Comparison of ENCODE assay signal across 8 cellular contexts in genomic region chr1:227131193-227131592, GRCh38.
A peak's percentile ranks its signal among the peaks of the same experiment; 100 is the strongest.
DNase-seq lines count a peak whose midpoint lies in the region; ATAC-seq and TF ChIP-seq lines count a peak whose summit lies in the region.

No MANE protein-coding gene starts in this region.

- peaks cover 19 to 21% of the 10 kb centered on the region in 2 donors for H3K27me3 Mint-ChIP-seq in effector memory CD8-positive, alpha-beta T cell

- TF ChIP-seq CTCF in GM20000 (IDR thresholded peaks at IDR 0.05; ENCODE audit: extremely low read depth, missing control alignments) (no peak), SU-DHL-6 (IDR thresholded peaks at IDR 0.05; ENCODE audit: insufficient read depth, low read length, poor library complexity, severe bottlenecking) (peak; percentile 36), hepatocyte (IDR thresholded peaks at IDR 0.05; ENCODE audit: poor library complexity) (peak; percentile 35)

- H3K4me3 ChIP-seq in SU-DHL-6 (ENCODE audit: insufficient read depth, low read length, poor library complexity, severe bottlenecking) (no peak overlapping the region), hepatocyte (no peak overlapping the region)

- no peaks in the 10 kb centered on the region for H3K36me3 ChIP-seq in SU-DHL-6 (ENCODE audit: low read length)
- no peaks in the 10 kb centered on the region for H3K36me3 ChIP-seq in hepatocyte (replicated peaks; ENCODE audit: insufficient read depth, low read depth)

- H3K9me2 ChIP-seq in SU-DHL-6 (replicated peaks; ENCODE audit: insufficient read depth, low read length) (no peaks in the 10 kb centered on the region), hepatocyte (replicated peaks; ENCODE audit: insufficient read depth) (no peaks in the 10 kb centered on the region)

- ATAC-seq in effector memory CD8-positive, alpha-beta T cell (replicated peaks), result no peak

- H3K9me3 Mint-ChIP-seq in effector memory CD8-positive, alpha-beta T cell, result no peaks in the 10 kb centered on the region

- H3K4me3 Mint-ChIP-seq in effector memory CD8-positive, alpha-beta T cell, result no peak overlapping the region

- no peaks in the 10 kb centered on the region for H3K36me3 Mint-ChIP-seq in effector memory CD8-positive, alpha-beta T cell (ENCODE audit: insufficient read depth)

- peak; percentile 54 for DNase-seq in ACHN
- DNase-seq in GM20000 (ENCODE audit: low spot score), result peak; percentile 33
- DNase-seq in hepatocyte (ENCODE audit: low spot score), result peak; percentile 22
- DNase-seq in effector memory CD8-positive, alpha-beta T cell, result no peak
- no peak for DNase-seq in posterior cingulate gyrus
- DNase-seq in NCI-H2029 treated with DMSO at 0.1 percent for 48 hours (lab: John Stamatoyannopoulos, UW), result no peak
- no peak for DNase-seq in cerebellar nuclear complex (lab: John Stamatoyannopoulos, UW)

- in situ Hi-C loops in ACHN (cut with HindIII; ENCODE audit: low pct_ligation_motif_present, low pct_unique_long_range_greater_than_20kb, low sequenced_read_pairs), result loop anchor here (25.0 kb wide), 1 partner anchor 306 kb away; no protein-coding TSS in a partner anchor

- no peaks in the 10 kb centered on the region for H3K4me1 Mint-ChIP-seq in effector memory CD8-positive, alpha-beta T cell (ENCODE audit: low read depth in 2 of 2)

- H2AFZ ChIP-seq in SU-DHL-6 (ENCODE audit: low read depth, low read length, severe bottlenecking) (no peak overlapping the region), hepatocyte (no peak overlapping the region)

- H4K20me1 ChIP-seq in SU-DHL-6 (ENCODE audit: low read depth, low read length), result no peaks in the 10 kb centered on the region
- H4K20me1 ChIP-seq in hepatocyte (ENCODE audit: insufficient read depth, poor library complexity, severe bottlenecking), result no peaks in the 10 kb centered on the region

- intact Hi-C loops in posterior cingulate gyrus (cut with DNase I), result loop anchor here (10.0 kb wide), 1 partner anchor 194 kb away; no protein-coding TSS in a partner anchor

- H3K27ac Mint-ChIP-seq in effector memory CD8-positive, alpha-beta T cell, result no peak overlapping the region

- no peaks in the 10 kb centered on the region for H3K27me3 ChIP-seq in SU-DHL-6 (ENCODE audit: low read length)
- no peaks in the 10 kb centered on the region for H3K27me3 ChIP-seq in hepatocyte

- no peak overlapping the region for H3K9ac ChIP-seq in SU-DHL-6 (ENCODE audit: low read length)

- H3K9me3 ChIP-seq in SU-DHL-6 (ENCODE audit: insufficient read depth, low read length) (no peaks in the 10 kb centered on the region), hepatocyte (ENCODE audit: low read depth) (no peaks in the 10 kb centered on the region)

- H3K4me2 ChIP-seq in SU-DHL-6 (ENCODE audit: low read depth, low read length, poor library complexity, severe bottlenecking) (no peak overlapping the region), hepatocyte (no peak overlapping the region)

- H3F3A ChIP-seq in SU-DHL-6 (ENCODE audit: insufficient read depth), result no peaks in the 10 kb centered on the region

- no peaks in the 10 kb centered on the region for H3K4me1 ChIP-seq in hepatocyte (ENCODE audit: insufficient read depth)

- H3K27ac ChIP-seq in SU-DHL-6 (ENCODE audit: low read depth, low read length), result no peak overlapping the region
- no peak overlapping the region for H3K27ac ChIP-seq in hepatocyte

- H3K79me2 ChIP-seq in SU-DHL-6 (ENCODE audit: insufficient read depth, low read length) (no peaks in the 10 kb centered on the region), hepatocyte (no peaks in the 10 kb centered on the region)

- 87% methylated on average over 3 of the region's 3 CpGs for WGBS in hepatocyte (ENCODE audit: low lambda C conversion rate, missing lambda C conversion rate)

Comparison
In these comparisons a context has a peak if more than half of its experiments do, and no peak if none do; other contexts are left out.
1. DNase-seq: peak in ACHN (single experiment), GM20000 (single experiment) and hepatocyte (single experiment); none in effector memory CD8-positive, alpha-beta T cell (0 of 3), posterior cingulate gyrus (0 of 10), NCI-H2029 treated with DMSO at 0.1 percent for 48 hours (single experiment) and cerebellar nuclear complex (0 of 2).